ENCODE assay signal across 8 cellular contexts in genomic region chr4:94406668-94407437, GRCh38. TPM values are rescaled to one million over a fixed set of nuclear protein-coding genes. Genes with fewer than 3 reads are reported as not detected.
DNase-seq lines count a peak whose midpoint lies in the region; ATAC-seq and TF ChIP-seq lines count a peak whose summit lies in the region.

No MANE protein-coding gene starts in this region.

- H3K9me3 ChIP-seq in lower lobe of right lung, result no peaks in the 10 kb centered on the region

- H3K27me3 ChIP-seq in lower lobe of right lung (ENCODE audit: low read depth), result no peaks in the 10 kb centered on the region

- no peak overlapping the region for H3K27ac ChIP-seq in lower lobe of right lung

- H3K36me3 ChIP-seq in lower lobe of right lung, result no peaks in the 10 kb centered on the region

- TF ChIP-seq CTCF in GM13976 (IDR thresholded peaks at IDR 0.05; ENCODE audit: borderline replicate concordance, control extremely low read depth, extremely low read depth, insufficient read depth, missing control alignments), result peak; percentile 73
- peak; percentile 87 for TF ChIP-seq CTCF in lower lobe of right lung (IDR thresholded peaks at IDR 0.05)

- in situ Hi-C loops in GM13976 (cut with MboI; ENCODE audit: low sequenced_read_pairs, unreplicated experiment), result loop anchor here (5.0 kb wide), 1 partner anchor 190 kb away; no protein-coding TSS in a partner anchor

- no peak overlapping the region for H3K4me3 ChIP-seq in lower lobe of right lung

- peak; percentile 94 for ATAC-seq in HG02973 (IDR thresholded peaks at IDR 0.05; ENCODE audit: unreplicated experiment)
- peak; percentile 80 to 85 for ATAC-seq in lower lobe of right lung

- DNase-seq in A172 (ENCODE audit: low spot score), result peak; percentile 81
- DNase-seq in GM13976 (ENCODE audit: low spot score), result peak; percentile 36
- DNase-seq in NCI-H2227 treated with DMSO at 0.1 percent for 48 hours (lab: John Stamatoyannopoulos, UW), result peak; percentile 57
- DNase-seq in activated CD4-positive, alpha-beta T cell treated with anti-CD3 and anti-CD28 coated beads for 1 hour, result peak; percentile 14
- peak; percentile 95 for DNase-seq in dermis blood vessel endothelial cell
- DNase-seq in lower lobe of right lung, result peak; percentile 57
- DNase-seq in stimulated activated CD8-positive, alpha-beta memory T cell treated with anti-CD3 and anti-CD28 coated beads, Interleukin-12 subunit alpha, Interleukin-12 subunit beta, amount 100 ng/mL, for 1 hour (ENCODE audit: low read depth), result peak; percentile 33

- intact Hi-C loops in lower lobe of right lung (cut with DNase I), result loop anchor here (5.0 kb wide), 1 partner anchor 190 kb away; no protein-coding TSS in a partner anchor

- peaks cover 6% of the 10 kb centered on the region for H3K4me1 ChIP-seq in lower lobe of right lung

RNA-seq across cellular contexts. Expression of gene PDLIM5, which starts 44.9 kb away (rescaled TPM):
- 14.1 and 17.5 TPM in 2 replicates for total RNA-seq in A172 (2014; rRNA removed; shearing (Covaris generic))
- 112 and 113 TPM in 2 replicates for total RNA-seq in dermis blood vessel endothelial cell
- total RNA-seq in lower lobe of right lung, result 75.8 TPM

Comparison
In these comparisons a context has a peak if more than half of its experiments do, and no peak if none do; other contexts are left out.
1. DNase-seq: peak in every context shown above with its lines; median percentile 95 in dermis blood vessel endothelial cell; 81 in A172; 57 in NCI-H2227 treated with DMSO at 0.1 percent for 48 hours; 57 in lower lobe of right lung; 36 in GM13976; 33 in stimulated activated CD8-positive, alpha-beta memory T cell treated with anti-CD3 and anti-CD28 coated beads, Interleukin-12 subunit alpha, Interleukin-12 subunit beta, amount 100 ng/mL, for 1 hour; 14 in activated CD4-positive, alpha-beta T cell treated with anti-CD3 and anti-CD28 coated beads for 1 hour.